25 cellular contexts compared by ENCODE assay signal in genomic region chr3:150256782-150257181, GRCh38.
"Had no signal": no experiment of that assay in that cellular context is flagged by ENCODE, and none has a peak within 500 bp of the region (broad histone marks: within the 10 kb centered on the region; RNA-seq: fewer than 3 reads in every experiment).

No MANE protein-coding gene starts in this region.

- H3K4me1 Mint-ChIP-seq: activated B cell treated with CpG ODN at 0.5 μM for 24 hours; activated CD4-positive, alpha-beta memory T cell treated with anti-CD3 and anti-CD28 coated beads, Interleukin-2, amount 10 ng/mL, durations not matched to agents 7 days and 5 days; activated naive CD4-positive, alpha-beta T cell treated with anti-CD3 and anti-CD28 coated beads, Interleukin-2, amount 10 ng/mL, durations not matched to agents 7 days and 5 days; activated naive CD8-positive, alpha-beta T cell treated with anti-CD3 and anti-CD28 coated beads for 36 hours; activated T-helper 17 cell treated with anti-CD3 and anti-CD28 coated beads, Interleukin-2, amount 50 U/mL, for 72 hours; T-cell had no signal

- DNase-seq: activated B cell treated with CpG ODN at 0.5 μM for 24 hours; activated CD4-positive, alpha-beta memory T cell treated with anti-CD3 and anti-CD28 coated beads, Interleukin-2, amount 10 ng/mL, durations not matched to agents 7 days and 5 days; activated CD4-positive, alpha-beta T cell treated with anti-CD3 and anti-CD28 coated beads, Interleukin-2, amount 50 U/mL, for 1 hour; activated gamma-delta T cell treated with Interleukin-2 at 50 U/mL for 16 hours; activated naive CD4-positive, alpha-beta T cell treated with anti-CD3 and anti-CD28 coated beads, Interleukin-2, amount 10 ng/mL, durations not matched to agents 7 days and 5 days; activated naive CD8-positive, alpha-beta T cell treated with anti-CD3 and anti-CD28 coated beads for 36 hours; activated T-cell treated with anti-CD3 and anti-CD28 coated beads for 4 hours; activated T-cell treated with anti-CD3 and anti-CD28 coated beads, Interleukin-2, amount 50 U/mL, for 48 hours; anterior cingulate cortex; MM.1S; NCI-H1105; NCI-H1436; NCI-H1694 treated with DMSO at 0.1 percent for 48 hours; NCI-H2029 treated with DMSO at 0.1 percent for 48 hours; NCI-H345; NCI-H510A; NCI-H526 treated with DMSO at 0.1 percent for 48 hours; NCI-H82; SIG-M5; T-cell; T-helper 2 cell; T1000 had no signal

- FAIRE-seq: TTC549 had no signal

- H3K27ac Mint-ChIP-seq: activated B cell treated with CpG ODN at 0.5 μM for 24 hours; activated CD4-positive, alpha-beta memory T cell treated with anti-CD3 and anti-CD28 coated beads, Interleukin-2, amount 10 ng/mL, durations not matched to agents 7 days and 5 days; activated naive CD4-positive, alpha-beta T cell treated with anti-CD3 and anti-CD28 coated beads, Interleukin-2, amount 10 ng/mL, durations not matched to agents 7 days and 5 days; activated naive CD8-positive, alpha-beta T cell treated with anti-CD3 and anti-CD28 coated beads for 36 hours; activated T-helper 17 cell treated with anti-CD3 and anti-CD28 coated beads, Interleukin-2, amount 50 U/mL, for 72 hours; T-cell had no signal

- ATAC-seq: activated T-helper 17 cell treated with anti-CD3 and anti-CD28 coated beads, Interleukin-2, amount 50 U/mL, for 72 hours; T-cell had no signal

- H3K4me1 ChIP-seq: breast epithelium had no signal

- H3K27me3 ChIP-seq: breast epithelium had no signal

- H3K36me3 Mint-ChIP-seq: activated naive CD4-positive, alpha-beta T cell treated with anti-CD3 and anti-CD28 coated beads, Interleukin-2, amount 10 ng/mL, durations not matched to agents 7 days and 5 days; activated naive CD8-positive, alpha-beta T cell treated with anti-CD3 and anti-CD28 coated beads for 36 hours; T-cell had no signal

- H3K27ac ChIP-seq: breast epithelium had no signal

- H3K9me3 ChIP-seq: breast epithelium had no signal

- H3K4me3 Mint-ChIP-seq: activated B cell treated with CpG ODN at 0.5 μM for 24 hours; activated CD4-positive, alpha-beta memory T cell treated with anti-CD3 and anti-CD28 coated beads, Interleukin-2, amount 10 ng/mL, durations not matched to agents 7 days and 5 days; activated naive CD4-positive, alpha-beta T cell treated with anti-CD3 and anti-CD28 coated beads, Interleukin-2, amount 10 ng/mL, durations not matched to agents 7 days and 5 days; activated naive CD8-positive, alpha-beta T cell treated with anti-CD3 and anti-CD28 coated beads for 36 hours; activated T-helper 17 cell treated with anti-CD3 and anti-CD28 coated beads, Interleukin-2, amount 50 U/mL, for 72 hours; T-cell had no signal

- H3K4me3 ChIP-seq: breast epithelium had no signal

- H3K9me3 Mint-ChIP-seq: activated B cell treated with CpG ODN at 0.5 μM for 24 hours; activated CD4-positive, alpha-beta memory T cell treated with anti-CD3 and anti-CD28 coated beads, Interleukin-2, amount 10 ng/mL, durations not matched to agents 7 days and 5 days; activated naive CD4-positive, alpha-beta T cell treated with anti-CD3 and anti-CD28 coated beads, Interleukin-2, amount 10 ng/mL, durations not matched to agents 7 days and 5 days; activated naive CD8-positive, alpha-beta T cell treated with anti-CD3 and anti-CD28 coated beads for 36 hours; activated T-helper 17 cell treated with anti-CD3 and anti-CD28 coated beads, Interleukin-2, amount 50 U/mL, for 72 hours; T-cell had no signal

- H3K36me3 ChIP-seq: breast epithelium had no signal
